ENCODE assay signal across 24 cellular contexts in the genomic region with DNA sequence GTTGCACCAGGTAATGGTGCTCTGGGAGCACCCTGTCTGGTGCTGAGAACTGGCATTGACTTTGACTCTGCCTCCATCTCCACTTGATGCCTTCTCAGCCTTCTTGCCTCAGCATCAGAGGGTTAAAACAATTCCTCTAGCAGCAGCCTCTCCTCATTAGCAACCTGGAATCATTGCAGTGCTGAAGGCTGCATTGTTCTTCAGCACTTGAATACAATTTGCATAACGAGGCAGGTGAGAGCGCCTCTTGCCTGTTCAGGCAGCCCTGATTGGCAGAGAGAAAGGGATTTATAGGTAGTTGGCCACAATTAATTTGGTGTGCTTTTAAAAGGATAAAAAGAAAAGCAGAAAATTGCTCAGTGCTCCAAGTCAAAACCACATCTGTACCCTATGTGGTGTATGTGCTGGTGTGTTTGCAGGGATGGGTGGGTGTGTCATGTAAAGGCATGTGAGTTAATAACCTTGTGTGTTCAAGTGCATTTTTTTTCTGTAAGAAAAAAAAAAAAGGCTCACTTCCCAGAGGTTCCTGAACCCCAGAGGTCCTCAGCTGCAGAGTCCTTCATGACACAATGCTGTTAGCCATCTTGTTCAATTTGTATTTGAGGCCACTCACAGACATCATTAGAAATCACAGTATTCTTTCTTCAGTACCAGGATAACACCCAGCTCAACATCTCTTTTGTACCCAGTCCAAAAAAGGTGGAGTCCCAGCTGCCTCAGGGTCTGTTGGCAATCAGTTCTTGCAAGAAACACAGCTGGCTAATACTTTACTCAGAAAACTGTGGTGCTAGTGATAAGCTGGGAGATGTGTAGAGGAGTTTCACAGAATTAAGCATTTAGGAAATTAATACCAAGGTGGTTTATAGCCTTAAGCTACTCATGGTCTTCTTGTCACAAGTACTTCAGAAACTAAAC.
A peak's percentile ranks its signal among the peaks of the same experiment; 100 is the strongest.
DNase-seq lines count a peak whose midpoint lies in the region; ATAC-seq, FAIRE-seq and TF ChIP-seq lines count a peak whose summit lies in the region.
"Had no signal": no experiment of that assay in that cellular context is flagged by ENCODE, and none has a peak within 500 bp of the region (broad histone marks: within the 10 kb centered on the region; RNA-seq: fewer than 3 reads in every experiment).

No MANE protein-coding gene starts in this region.

- intact Hi-C loops in Right ventricle myocardium superior (cut with DNase I), result no loop called here

- no peak for TF ChIP-seq RAD21 in neural cell (conservative IDR thresholded peaks at IDR 0.05)

- TF ChIP-seq CTCF in bronchial epithelial cell (IDR thresholded peaks at IDR 0.05; ENCODE audit: insufficient read depth, low read length, severe bottlenecking), result no peak
- no peak for TF ChIP-seq CTCF in neural cell (IDR thresholded peaks at IDR 0.05; ENCODE audit: poor library complexity, severe bottlenecking)

- 48% methylated on average over 2 of the region's 2 CpGs for WGBS in HUES64

- H3K9ac ChIP-seq in HUES64 (ENCODE audit: low read depth, low read length) (no peak overlapping the region), neural cell (ENCODE audit: low read length) (peak overlapping the region; percentile 10)
- H3K9ac ChIP-seq: SK-N-SH had no signal

- H3K27me3 ChIP-seq in HUES64 (ENCODE audit: insufficient read depth, low read length) (no peaks in the 10 kb centered on the region), bronchial epithelial cell (ENCODE audit: control insufficient read depth, insufficient read depth, low read length) (no peaks in the 10 kb centered on the region), neural cell (ENCODE audit: insufficient read depth, low read depth, low read length) (no peaks in the 10 kb centered on the region)
- H3K27me3 ChIP-seq: esophagus squamous epithelium, gastroesophageal sphincter, pancreas had no signal

- no peak for ATAC-seq in HG03521 (IDR thresholded peaks at IDR 0.05; ENCODE audit: unreplicated experiment)
- ATAC-seq in Right ventricle myocardium superior (ENCODE audit: poor library complexity), result no peak
- ATAC-seq: gastroesophageal sphincter; naive thymus-derived CD4-positive, alpha-beta T cell; pancreas had no signal

- TF ChIP-seq EP300 in neural cell (conservative IDR thresholded peaks at IDR 0.05; ENCODE audit: poor library complexity, severe bottlenecking), result no peak

- no peaks in the 10 kb centered on the region for H4K20me1 ChIP-seq in neural cell (ENCODE audit: insufficient read depth)

- H2AFZ ChIP-seq in neural cell (ENCODE audit: low read depth, low read length), result no peak overlapping the region

- no peaks in the 10 kb centered on the region for H3F3A ChIP-seq in neural cell (ENCODE audit: insufficient read depth, low read length, poor library complexity, severe bottlenecking)

- no peak for FAIRE-seq in bronchial epithelial cell (lab: Jason Lieb, UNC)
- FAIRE-seq: kidney, pancreas had no signal

- H3K4me3 ChIP-seq in HUES64 (ENCODE audit: low read length), result no peak overlapping the region
- H3K4me3 ChIP-seq in bronchial epithelial cell (ENCODE audit: low read depth, low read length), result no peak overlapping the region
- peak overlapping the region; percentile 24 for H3K4me3 ChIP-seq in neural cell (ENCODE audit: low read length)
- H3K4me3 ChIP-seq: esophagus squamous epithelium, gastroesophageal sphincter, pancreas had no signal

- no peaks in the 10 kb centered on the region for H3K36me3 ChIP-seq in HUES64 (ENCODE audit: insufficient read depth, low read length)
- no peaks in the 10 kb centered on the region for H3K36me3 ChIP-seq in bronchial epithelial cell (ENCODE audit: control insufficient read depth, insufficient read depth, low read length)
- H3K36me3 ChIP-seq in neural cell (ENCODE audit: insufficient read depth, low read length), result no peaks in the 10 kb centered on the region
- H3K36me3 ChIP-seq: esophagus squamous epithelium, gastroesophageal sphincter, pancreas had no signal

- DNase-seq in NCI-H1694 treated with DMSO at 0.1 percent for 48 hours (lab: John Stamatoyannopoulos, UW), result peak; percentile 49
- peak; percentile 15 for DNase-seq in bronchial epithelial cell (ENCODE audit: low read depth)
- no peak for DNase-seq in NCI-H2227 (lab: John Stamatoyannopoulos, UW; ENCODE audit: unreplicated experiment)
- no peak for DNase-seq in Right ventricle myocardium superior
- no peak for DNase-seq in NCI-H748 (lab: John Stamatoyannopoulos, UW; ENCODE audit: unreplicated experiment)
- DNase-seq: activated CD4-positive, alpha-beta T cell treated with anti-CD3 and anti-CD28 coated beads, Interleukin-2, amount 50 U/mL, for 4 hours; activated CD8-positive, alpha-beta memory T cell treated with anti-CD3 and anti-CD28 coated beads, Interleukin-2, amount 50 U/mL, for 48 hours; CD4-positive, alpha-beta T cell; DMS53; effector memory CD4-positive, alpha-beta T cell; esophagus squamous epithelium; kidney; naive thymus-derived CD4-positive, alpha-beta T cell; NCI-H1436; pancreas; RPMI8226; SK-N-SH; stimulated activated CD8-positive, alpha-beta memory T cell treated with anti-CD3 and anti-CD28 coated beads, Interleukin-4, amount 100 ng/mL, for 48 hours; trophoblast cell had no signal

- H3K79me2 ChIP-seq in neural cell (replicated peaks; ENCODE audit: insufficient read depth, low read length), result no peaks in the 10 kb centered on the region

- no peaks in the 10 kb centered on the region for H3K9me2 ChIP-seq in neural cell (ENCODE audit: insufficient read depth, low read length)
- H3K9me2 ChIP-seq: SK-N-SH had no signal

- H3K27ac ChIP-seq in HUES64 (ENCODE audit: low read depth, low read length), result peak overlapping the region; percentile 54; the same call in 1 of the 2 replicates
- H3K27ac ChIP-seq in neural cell (ENCODE audit: low read length), result peak overlapping the region; percentile 72
- H3K27ac ChIP-seq: esophagus squamous epithelium, gastroesophageal sphincter, pancreas, VCaP had no signal

- H3K4me1 ChIP-seq in HUES64 (ENCODE audit: insufficient read depth, low read length), result peaks cover 19% of the 10 kb centered on the region; the same call in 1 of the 2 replicates
- H3K4me1 ChIP-seq: esophagus squamous epithelium, gastroesophageal sphincter, pancreas had no signal

- H3K9me3 ChIP-seq in HUES64 (ENCODE audit: insufficient read depth, low read depth, low read length), result no peaks in the 10 kb centered on the region
- H3K9me3 ChIP-seq in neural cell (ENCODE audit: low read length), result no peaks in the 10 kb centered on the region
- H3K9me3 ChIP-seq: esophagus squamous epithelium, gastroesophageal sphincter, pancreas, SK-N-SH had no signal

- no peak overlapping the region for H3K4me2 ChIP-seq in neural cell (ENCODE audit: low read length)
- H3K4me2 ChIP-seq: SK-N-SH had no signal

TF ChIP-seq in neural cell, 6 proteins besides CTCF, POLR2A, EP300 and RAD21:
- no peak for TF ChIP-seq SMC3 (conservative IDR thresholded peaks at IDR 0.05; ENCODE audit: poor library complexity)
- TF ChIP-seq EZH2 (IDR thresholded peaks at IDR 0.05; ENCODE audit: borderline replicate concordance, insufficient read depth, low read length, poor library complexity, severe bottlenecking), result no peak
- TF ChIP-seq MXI1 (conservative IDR thresholded peaks at IDR 0.05; ENCODE audit: poor library complexity, severe bottlenecking), result no peak
- no peak for TF ChIP-seq TAF1 (IDR thresholded peaks at IDR 0.05; ENCODE audit: low read depth)
- TF ChIP-seq, protein P1, sequence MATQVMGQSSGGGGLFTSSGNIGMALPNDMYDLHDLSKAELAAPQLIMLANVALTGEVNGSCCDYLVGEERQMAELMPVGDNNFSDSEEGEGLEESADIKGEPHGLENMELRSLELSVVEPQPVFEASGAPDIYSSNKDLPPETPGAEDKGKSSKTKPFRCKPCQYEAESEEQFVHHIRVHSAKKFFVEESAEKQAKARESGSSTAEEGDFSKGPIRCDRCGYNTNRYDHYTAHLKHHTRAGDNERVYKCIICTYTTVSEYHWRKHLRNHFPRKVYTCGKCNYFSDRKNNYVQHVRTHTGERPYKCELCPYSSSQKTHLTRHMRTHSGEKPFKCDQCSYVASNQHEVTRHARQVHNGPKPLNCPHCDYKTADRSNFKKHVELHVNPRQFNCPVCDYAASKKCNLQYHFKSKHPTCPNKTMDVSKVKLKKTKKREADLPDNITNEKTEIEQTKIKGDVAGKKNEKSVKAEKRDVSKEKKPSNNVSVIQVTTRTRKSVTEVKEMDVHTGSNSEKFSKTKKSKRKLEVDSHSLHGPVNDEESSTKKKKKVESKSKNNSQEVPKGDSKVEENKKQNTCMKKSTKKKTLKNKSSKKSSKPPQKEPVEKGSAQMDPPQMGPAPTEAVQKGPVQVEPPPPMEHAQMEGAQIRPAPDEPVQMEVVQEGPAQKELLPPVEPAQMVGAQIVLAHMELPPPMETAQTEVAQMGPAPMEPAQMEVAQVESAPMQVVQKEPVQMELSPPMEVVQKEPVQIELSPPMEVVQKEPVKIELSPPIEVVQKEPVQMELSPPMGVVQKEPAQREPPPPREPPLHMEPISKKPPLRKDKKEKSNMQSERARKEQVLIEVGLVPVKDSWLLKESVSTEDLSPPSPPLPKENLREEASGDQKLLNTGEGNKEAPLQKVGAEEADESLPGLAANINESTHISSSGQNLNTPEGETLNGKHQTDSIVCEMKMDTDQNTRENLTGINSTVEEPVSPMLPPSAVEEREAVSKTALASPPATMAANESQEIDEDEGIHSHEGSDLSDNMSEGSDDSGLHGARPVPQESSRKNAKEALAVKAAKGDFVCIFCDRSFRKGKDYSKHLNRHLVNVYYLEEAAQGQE (IDR thresholded peaks at IDR 0.05; ENCODE audit: borderline replicate concordance), result no peak
- no peak for TF ChIP-seq POLR2AphosphoS5 (IDR thresholded peaks at IDR 0.05)

Comparison
In these comparisons a context has a peak if more than half of its experiments do, and no peak if none do; other contexts are left out.
1. DNase-seq: peak in NCI-H1694 treated with DMSO at 0.1 percent for 48 hours (single experiment) and bronchial epithelial cell (single experiment); none in NCI-H2227 (single experiment), Right ventricle myocardium superior (single experiment) and NCI-H748 (single experiment).